Comparison of ENCODE assay signal across 8 cellular contexts in genomic region chr3:39146611-39147373, GRCh38. TPM values are rescaled to one million over a fixed set of nuclear protein-coding genes. Genes with fewer than 3 reads are reported as not detected.
DNase-seq lines count a peak whose midpoint lies in the region; ATAC-seq and TF ChIP-seq lines count a peak whose summit lies in the region.

No MANE protein-coding gene starts in this region.

- H3K36me3 ChIP-seq in prostate gland: peaks cover 8 to 17% of the 10 kb centered on the region in 2 donors
- H3K36me3 ChIP-seq in uterus: no peaks in the 10 kb centered on the region

- no peaks in the 10 kb centered on the region for H3K9me3 ChIP-seq in prostate gland
- H3K9me3 ChIP-seq in uterus: no peaks in the 10 kb centered on the region

- TF ChIP-seq CTCF in prostate gland (IDR thresholded peaks at IDR 0.05) (no peak), uterus (IDR thresholded peaks at IDR 0.05) (no peak)

- peak; percentile 3 for ATAC-seq in GM21723 (IDR thresholded peaks at IDR 0.05; ENCODE audit: unreplicated experiment)

- H3K27ac ChIP-seq in prostate gland: peak overlapping the region; percentile 93 to 100
- H3K27ac ChIP-seq in uterus: peak overlapping the region; percentile 96 to 99

- peak overlapping the region in 1 of 2 donors; percentile 1 for H3K4me3 ChIP-seq in prostate gland
- peak overlapping the region in 1 of 2 donors; percentile 3 for H3K4me3 ChIP-seq in uterus

- TF ChIP-seq POLR2A in prostate gland (IDR thresholded peaks at IDR 0.05) (peak; percentile 54), uterus (IDR thresholded peaks at IDR 0.05) (no peak)

- intact Hi-C loops in prostate gland (cut with DNase I) (no loop called here), uterus (cut with DNase I; ENCODE audit: low total_unique reads) (no loop called here)

- H3K4me1 ChIP-seq in prostate gland (replicated peaks): peaks cover 51% of the 10 kb centered on the region
- H3K4me1 ChIP-seq in uterus: peaks cover 29 to 46% of the 10 kb centered on the region in 2 donors

- 17% methylated on average over 11 of the region's 11 CpGs for WGBS in prostate gland

- DNase-seq in Ammon's horn (ENCODE audit: low spot score): peak; percentile 81
- DNase-seq in RKO (ENCODE audit: low spot score): peak; percentile 91
- DNase-seq in activated naive CD4-positive, alpha-beta T cell treated with Interleukin-2 at 50 U/mL for 16 hours: peak; percentile 80
- peak; percentile 84 for DNase-seq in glomerular endothelial cell (ENCODE audit: extremely low read depth, low read depth, low spot score)
- peak; percentile 67 for DNase-seq in prostate gland (ENCODE audit: low spot score)
- peak; percentile 76 to 91 for DNase-seq in uterus
- DNase-seq in NCI-H526 (lab: John Stamatoyannopoulos, UW): no peak

- no peaks in the 10 kb centered on the region for H3K27me3 ChIP-seq in prostate gland (replicated peaks; ENCODE audit: insufficient read depth)
- no peaks in the 10 kb centered on the region for H3K27me3 ChIP-seq in uterus

RNA-seq across cellular contexts. Expression of gene CSRNP1, which starts 6.6 kb away (rescaled TPM):
- total RNA-seq in glomerular endothelial cell: 28.0 and 34.8 TPM in 2 replicates
- 10 to 100 TPM; 38.4 to 45.9 TPM for total RNA-seq in prostate gland
- total RNA-seq in uterus: 10 to 100 TPM; 23.6 to 79.7 (median 55.0) TPM

RNA-seq across cellular contexts. Expression of gene TTC21A, which starts 39.3 kb away (rescaled TPM):
- total RNA-seq in glomerular endothelial cell: 1.6 and 6.5 TPM in 2 replicates
- 10 to 100 TPM in 1 of 2 donors, 1 to 10 TPM in 1; 9.0 to 23.2 TPM for total RNA-seq in prostate gland
- 10 to 100 TPM in 1 of 4 donors, 1 to 10 TPM in 3; 2.8 to 16.3 (median 6.1) TPM for total RNA-seq in uterus

RNA-seq across cellular contexts. Expression of gene GORASP1, which starts 39.4 kb away (rescaled TPM):
- total RNA-seq in glomerular endothelial cell (67.0 and 77.2 TPM in 2 replicates), prostate gland (100 to 1,000 TPM in 1 of 2 donors, 10 to 100 TPM in 1; 76.5 to 104 TPM), uterus (10 to 100 TPM; 32.3 to 73.4 (median 47.5) TPM)

RNA-seq across cellular contexts. Expression of gene XIRP1, which starts 45.6 kb away (rescaled TPM):
- total RNA-seq in glomerular endothelial cell: not detected in 2 replicates
- total RNA-seq in prostate gland: 1 to 10 TPM in 1 of 2 donors, under 1 TPM in 1; 0.40 to 2.2 TPM
- under 1 TPM in 2 of 4 donors, not detected in 2; 0.06 to 0.07 TPM for total RNA-seq in uterus

Comparison
In these comparisons a context has a peak if more than half of its experiments do, and no peak if none do; other contexts are left out.
1. DNase-seq: peak in Ammon's horn (single experiment), RKO (single experiment), activated naive CD4-positive, alpha-beta T cell treated with Interleukin-2 at 50 U/mL for 16 hours (single experiment), glomerular endothelial cell (single experiment), prostate gland (single experiment) and uterus (2 of 2); none in NCI-H526 (0 of 2).